In genomic region chr17:29180051-29180787, GRCh38 we compare ENCODE assay signal across 8 cellular contexts. TPM values are rescaled to one million over a fixed set of nuclear protein-coding genes. Genes with fewer than 3 reads are reported as not detected.
DNase-seq lines count a peak whose midpoint lies in the region; ATAC-seq lines count a peak whose summit lies in the region.

MYO18A (minus strand) TSS chr17:29180398; CDS start chr17:29166940, 13,458 bp downstream.

- peak; percentile 70 for ATAC-seq in GM18517 (IDR thresholded peaks at IDR 0.05; ENCODE audit: unreplicated experiment)
- peak; percentile 77 for ATAC-seq in HG03103 (IDR thresholded peaks at IDR 0.05; ENCODE audit: low read depth, unreplicated experiment)
- peak; percentile 58 for ATAC-seq in left colon

- peak within 1 kb of the TSS; percentile 99 for H3K27ac ChIP-seq in cingulate gyrus (ENCODE audit: low read depth, low read length)

- intact Hi-C loops in left colon (cut with DNase I, micrococcal nuclease): no loop called here

- DNase-seq in 8988T (peak; percentile 99), NCI-H345 (lab: John Stamatoyannopoulos, UW) (peak; percentile 78), left colon (peak; percentile 67 to 87)
- peak; percentile 86 for DNase-seq in activated CD4-positive, alpha-beta T cell treated with anti-CD3 and anti-CD28 coated beads for 48 hours
- peak; percentile 78 for DNase-seq in stimulated activated CD4-positive, alpha-beta T cell treated with anti-CD3 and anti-CD28 coated beads, Interleukin-1b, Interleukin-23, amount 100 ng/mL, for 48 hours

RNA-seq across cellular contexts. Expression of gene MYO18A, which starts in this region (rescaled TPM):
- 100 to 1,000 TPM in 1 of 2 donors, 10 to 100 TPM in 1; 84.8 to 110 TPM for total RNA-seq in left colon

Comparison
In these comparisons a context has a peak if more than half of its experiments do, and no peak if none do; other contexts are left out.
1. Peak in every context shown above with its lines: DNase-seq, ATAC-seq and H3K27ac ChIP-seq.